In genomic region chr10:28722065-28722803, GRCh38 we compare ENCODE assay signal across 8 cellular contexts. TPM values are rescaled to one million over a fixed set of nuclear protein-coding genes. Genes with fewer than 3 reads are reported as not detected.
A peak's percentile ranks its signal among the peaks of the same experiment; 100 is the strongest.
DNase-seq lines count a peak whose midpoint lies in the region; ATAC-seq lines count a peak whose summit lies in the region.

No MANE protein-coding gene starts in this region.

- ATAC-seq in GM21529 (IDR thresholded peaks at IDR 0.05; ENCODE audit: unreplicated experiment) (no peak), GM21737 (IDR thresholded peaks at IDR 0.05; ENCODE audit: unreplicated experiment) (no peak), HG03139 (IDR thresholded peaks at IDR 0.05; ENCODE audit: unreplicated experiment) (no peak)

- DNase-seq in NCI-H2196 (lab: John Stamatoyannopoulos, UW; ENCODE audit: unreplicated experiment): peak; percentile 22
- DNase-seq in NCI-H2196 treated with DMSO at 0.1 percent for 48 hours (lab: John Stamatoyannopoulos, UW; ENCODE audit: unreplicated experiment): no peak
- peak; percentile 20 for DNase-seq in RPMI8226
- peak; percentile 48 for DNase-seq in fibroblast of peridontal ligament (ENCODE audit: extremely low read depth)
- DNase-seq in myocyte (ENCODE audit: low read depth): peak; percentile 41

RNA-seq across cellular contexts. Expression of gene BAMBI, which starts 44.9 kb away (rescaled TPM):
- total RNA-seq in myocyte: 0.47 and 4.6 TPM in 2 replicates
- 5.0 TPM for polyA plus RNA-seq in myocyte (2012)
